ENCODE assay signal across 18 cellular contexts in genomic region chr1:209584186-209584776, GRCh38. TPM values are rescaled to one million over a fixed set of nuclear protein-coding genes. Genes with fewer than 3 reads are reported as not detected.
DNase-seq lines count a peak whose midpoint lies in the region; TF ChIP-seq lines count a peak whose summit lies in the region.
"Had no signal": no experiment of that assay in that cellular context is flagged by ENCODE, and none has a peak within 500 bp of the region (broad histone marks: within the 10 kb centered on the region; RNA-seq: fewer than 3 reads in every experiment).

No MANE protein-coding gene starts in this region.

- DNase-seq in cardiac muscle cell (ENCODE audit: low read depth in 1 of 2, low spot score in 1 of 2) (no peak), cardiac septum (ENCODE audit: low spot score) (no peak), dorsolateral prefrontal cortex (peak in 2 of 10 donors; percentile 31 to 54), mesenchymal stem cell (peak; percentile 61), SJCRH30 (no peak), NCI-H2107 (lab: John Stamatoyannopoulos, UW) (no peak), 8988T (no peak)
- no peak for DNase-seq in stimulated activated CD4-positive, alpha-beta T cell treated with anti-CD3 and anti-CD28 coated beads, Interleukin-4, amount 100 ng/mL, for 4 hours
- DNase-seq: activated CD4-positive, alpha-beta T cell treated with anti-CD3 and anti-CD28 coated beads for 36 hours; activated naive CD4-positive, alpha-beta T cell treated with anti-CD3 and anti-CD28 coated beads for 36 hours; gastrocnemius medialis; Kasumi-1; sigmoid colon; stimulated activated CD4-positive, alpha-beta T cell treated with anti-CD3 and anti-CD28 coated beads, Interleukin-2, amount 100 ng/mL, for 48 hours; transverse colon had no signal

- no peak overlapping the region for H2BK5ac ChIP-seq in mesenchymal stem cell (ENCODE audit: low read depth, low read length, poor library complexity, severe bottlenecking)

- H3K4me2 ChIP-seq in mesenchymal stem cell (ENCODE audit: low read length, poor library complexity, severe bottlenecking) = no peak overlapping the region
- H3K4me2 ChIP-seq: A549 had no signal

- TF ChIP-seq CTCF in cardiac muscle cell (IDR thresholded peaks at IDR 0.05; ENCODE audit: low read depth, low read length) (no peak), dorsolateral prefrontal cortex (IDR thresholded peaks at IDR 0.05 in 54 of 56, conservative IDR thresholded peaks at IDR 0.05 in 2 of 56; ENCODE audit: low read depth in 1 of 56, partially characterized antibody in 56 of 56) (no peak)

- peak overlapping the region in 1 of 2 experiments; percentile 74 for H3K4ac ChIP-seq in mesenchymal stem cell (ENCODE audit: low read depth in 1 of 2, low read length in 2 of 2)

- no peak overlapping the region for H4K91ac ChIP-seq in mesenchymal stem cell (ENCODE audit: low read length)

- intact Hi-C loops in cardiac septum (cut with DNase I) = no loop called here
- intact Hi-C loops in dorsolateral prefrontal cortex (cut with DNase I) = no loop called here

- no peak overlapping the region for H2BK120ac ChIP-seq in mesenchymal stem cell (ENCODE audit: low read depth, low read length)

- no peak overlapping the region for H2BK15ac ChIP-seq in mesenchymal stem cell (ENCODE audit: low read depth, poor library complexity, severe bottlenecking)

- peak overlapping the region in 1 of 2 experiments; percentile 62 for H3K14ac ChIP-seq in mesenchymal stem cell (ENCODE audit: low read length in 2 of 2)

- peaks cover 15% of the 10 kb centered on the region for H3K4me1 ChIP-seq in cardiac muscle cell (ENCODE audit: low read depth)
- peaks cover 6% of the 10 kb centered on the region for H3K4me1 ChIP-seq in mesenchymal stem cell (ENCODE audit: control insufficient read depth, insufficient read depth, low read depth, low read length)
- no peaks in the 10 kb centered on the region; the same call in 1 of the 2 replicates for H3K4me1 ChIP-seq in SJCRH30

- peak overlapping the region; percentile 80 for H3K9ac ChIP-seq in mesenchymal stem cell (ENCODE audit: low read length)

- peak overlapping the region in 1 of 2 experiments; percentile 57 for H2BK12ac ChIP-seq in mesenchymal stem cell (ENCODE audit: low read length in 2 of 2)

- no peaks in the 10 kb centered on the region for H3K79me1 ChIP-seq in mesenchymal stem cell (replicated peaks; ENCODE audit: low read length, poor library complexity, severe bottlenecking)

- H3K36me3 ChIP-seq in cardiac muscle cell = no peaks in the 10 kb centered on the region
- no peaks in the 10 kb centered on the region for H3K36me3 ChIP-seq in mesenchymal stem cell (ENCODE audit: control insufficient read depth in 1 of 2, insufficient read depth in 2 of 2, low read depth in 1 of 2, low read length in 2 of 2)
- H3K36me3 ChIP-seq in SJCRH30 = no peaks in the 10 kb centered on the region
- H3K36me3 ChIP-seq: gastrocnemius medialis, sigmoid colon, transverse colon had no signal

- peak overlapping the region; percentile 9 to 88 for H3K18ac ChIP-seq in mesenchymal stem cell (ENCODE audit: low read depth in 1 of 2, low read length in 2 of 2)

- H4K8ac ChIP-seq in mesenchymal stem cell (ENCODE audit: low read length) = no peak overlapping the region

- H3K23ac ChIP-seq in mesenchymal stem cell (ENCODE audit: low read length in 2 of 2) = no peak overlapping the region

- H3K4me3 ChIP-seq in cardiac muscle cell = peak overlapping the region; percentile 38
- peak overlapping the region in 58 of 59 donors; percentile 12 to 73 (median 56) for H3K4me3 ChIP-seq in dorsolateral prefrontal cortex
- H3K4me3 ChIP-seq in mesenchymal stem cell (ENCODE audit: insufficient read depth in 1 of 2, low read depth in 1 of 2, low read length in 2 of 2) = peak overlapping the region in 1 of 2 experiments; percentile 77
- H3K4me3 ChIP-seq in SJCRH30 = no peak overlapping the region
- H3K4me3 ChIP-seq: A549, gastrocnemius medialis, transverse colon had no signal

- H3K9me3 ChIP-seq in cardiac muscle cell (ENCODE audit: low read depth) (no peaks in the 10 kb centered on the region), mesenchymal stem cell (ENCODE audit: control insufficient read depth, low read length) (no peaks in the 10 kb centered on the region), SJCRH30 (replicated peaks) (no peaks in the 10 kb centered on the region)
- H3K9me3 ChIP-seq: A549, gastrocnemius medialis, sigmoid colon, transverse colon had no signal

- 9% methylated on average over 13 of the region's 14 CpGs for WGBS in mesenchymal stem cell

- H2AK5ac ChIP-seq in mesenchymal stem cell (ENCODE audit: low read length, severe bottlenecking) = no peak overlapping the region

- peaks cover 3% of the 10 kb centered on the region for H3K27me3 ChIP-seq in cardiac muscle cell
- peaks cover 0 to 45% (median 0%) of the 10 kb centered on the region in 45 donors for H3K27me3 ChIP-seq in dorsolateral prefrontal cortex
- H3K27me3 ChIP-seq in mesenchymal stem cell (ENCODE audit: control insufficient read depth in 1 of 2, insufficient read depth in 1 of 2, low read length in 2 of 2) = peaks cover 7 to 82% of the 10 kb centered on the region in 2 experiments
- H3K27me3 ChIP-seq in SJCRH30 = 0 out of 2 replicates have a peak, but pooled peaks cover 3% of the 10 kb centered on the region

- H3K27ac ChIP-seq in cardiac muscle cell = no peak overlapping the region
- H3K27ac ChIP-seq in dorsolateral prefrontal cortex = peak overlapping the region in 53 of 59 donors; percentile 7 to 90 (median 64)
- H3K27ac ChIP-seq in mesenchymal stem cell (ENCODE audit: low read length, poor library complexity, severe bottlenecking) = no peak overlapping the region
- H3K27ac ChIP-seq in SJCRH30 = no peak overlapping the region
- H3K27ac ChIP-seq: A549, gastrocnemius medialis, HL-60, sigmoid colon, transverse colon had no signal

- H2AFZ ChIP-seq in mesenchymal stem cell (ENCODE audit: low read depth, low read length) = no peak overlapping the region

RNA-seq across cellular contexts. Expression of gene CAMK1G, which starts 0.8 kb away (rescaled TPM):
- total RNA-seq in cardiac muscle cell (5.4 and 8.5 TPM in 2 replicates), cardiac septum (not detected), dorsolateral prefrontal cortex (100 to 1,000 TPM in 8 of 120 experiments, 10 to 100 TPM in 112; 18.6 to 116 (median 67.4) TPM)
- 5.0 and 8.7 TPM in 2 replicates for polyA plus RNA-seq in cardiac muscle cell
- 12.0 TPM for polyA plus RNA-seq in mesenchymal stem cell (2013, experiment 1 of 2)
- polyA plus RNA-seq in mesenchymal stem cell (2013, experiment 2 of 2) = 12.0 TPM
- not detected in 2 replicates for total RNA-seq in SJCRH30 (2014; rRNA removed; shearing (Covaris generic))
- total RNA-seq: lung microvascular endothelial cell, transverse colon had no signal

Comparison
In these comparisons a context has a peak if more than half of its experiments do, and no peak if none do; other contexts are left out.
1. H3K27ac ChIP-seq: peak in dorsolateral prefrontal cortex (53 of 59); none in cardiac muscle cell (single experiment), mesenchymal stem cell (single experiment) and SJCRH30 (single experiment).